Comparison of ENCODE assay signal across 8 cellular contexts in the genomic region with DNA sequence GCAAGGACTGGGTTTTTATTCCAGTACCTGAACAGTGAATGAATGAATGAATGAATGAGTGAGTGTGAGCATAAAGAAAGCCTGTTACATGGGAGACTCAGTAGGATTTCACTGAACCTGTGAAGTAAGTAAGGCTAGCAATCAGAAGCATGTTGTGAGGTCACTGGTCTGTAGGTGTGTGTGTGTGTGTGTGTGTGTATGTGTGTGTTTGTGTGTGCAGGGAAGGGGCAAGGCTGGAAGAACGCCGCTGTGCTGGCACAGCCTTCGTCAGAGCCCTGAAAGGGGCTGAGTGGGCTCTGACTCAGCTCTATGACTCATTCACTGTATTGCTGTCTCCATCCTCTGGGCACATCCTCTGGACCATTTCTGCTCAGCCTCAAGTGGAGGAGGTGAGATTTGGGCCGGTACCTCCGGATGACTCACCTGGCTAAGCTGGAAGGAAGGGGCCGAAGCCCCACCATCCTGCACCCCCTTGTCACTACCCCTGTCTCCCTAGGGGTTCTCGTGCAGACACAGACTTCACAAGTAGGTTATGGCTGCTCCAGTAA. TPM values are rescaled to one million over a fixed set of nuclear protein-coding genes. Genes with fewer than 3 reads are reported as not detected.
DNase-seq lines count a peak whose midpoint lies in the region; ATAC-seq and TF ChIP-seq lines count a peak whose summit lies in the region.

No MANE protein-coding gene starts in this region.

- no peak overlapping the region for H3K9ac ChIP-seq in neural progenitor cell

- no peaks in the 10 kb centered on the region for H3K36me3 Mint-ChIP-seq in activated naive CD4-positive, alpha-beta T cell treated with anti-CD3 and anti-CD28 coated beads, Interleukin-2, amount 50 U/mL, for 72 hours
- H3K36me3 Mint-ChIP-seq in nephron progenitor cell (ENCODE audit: low read depth) = no peaks in the 10 kb centered on the region
- H3K36me3 Mint-ChIP-seq in neural progenitor cell = no peaks in the 10 kb centered on the region
- H3K36me3 Mint-ChIP-seq in osteocyte (ENCODE audit: unreplicated experiment) = no peaks in the 10 kb centered on the region

- peak overlapping the region; percentile 18 to 80 for H3K27ac Mint-ChIP-seq in activated naive CD4-positive, alpha-beta T cell treated with anti-CD3 and anti-CD28 coated beads, Interleukin-2, amount 50 U/mL, for 72 hours
- no peak overlapping the region for H3K27ac Mint-ChIP-seq in nephron progenitor cell
- no peak overlapping the region for H3K27ac Mint-ChIP-seq in neural progenitor cell
- H3K27ac Mint-ChIP-seq in osteocyte (ENCODE audit: unreplicated experiment) = no peak overlapping the region

- H3K27me3 Mint-ChIP-seq in nephron progenitor cell (ENCODE audit: low read depth, poor library complexity) (peaks cover 6% of the 10 kb centered on the region), neural progenitor cell (ENCODE audit: insufficient read depth, low read depth) (peaks cover 11% of the 10 kb centered on the region), osteocyte (ENCODE audit: unreplicated experiment) (no peaks in the 10 kb centered on the region)

- H3K9me3 Mint-ChIP-seq in activated naive CD4-positive, alpha-beta T cell treated with anti-CD3 and anti-CD28 coated beads, Interleukin-2, amount 50 U/mL, for 72 hours = no peaks in the 10 kb centered on the region
- no peaks in the 10 kb centered on the region for H3K9me3 Mint-ChIP-seq in nephron progenitor cell
- no peaks in the 10 kb centered on the region for H3K9me3 Mint-ChIP-seq in neural progenitor cell
- no peaks in the 10 kb centered on the region for H3K9me3 Mint-ChIP-seq in osteocyte (ENCODE audit: unreplicated experiment)

- H3K4me2 ChIP-seq in neural progenitor cell = no peak overlapping the region

- H3K4me1 Mint-ChIP-seq in nephron progenitor cell (peaks cover 30% of the 10 kb centered on the region), neural progenitor cell (peaks cover 24% of the 10 kb centered on the region), osteocyte (ENCODE audit: unreplicated experiment) (peaks cover 34% of the 10 kb centered on the region)

- DNase-seq in BE2C (peak; percentile 58), MV-4-11 (lab: John Stamatoyannopoulos, UW) (peak; percentile 57), mesenteric fat pad (ENCODE audit: low spot score) (peak; percentile 88), NCI-H128 (lab: John Stamatoyannopoulos, UW; ENCODE audit: unreplicated experiment) (no peak), nephron progenitor cell (no peak), neural progenitor cell (ENCODE audit: low spot score) (no peak), osteocyte (ENCODE audit: extremely low spot score, unreplicated experiment) (no peak)
- DNase-seq in activated naive CD4-positive, alpha-beta T cell treated with anti-CD3 and anti-CD28 coated beads, Interleukin-2, amount 50 U/mL, for 72 hours (ENCODE audit: low spot score in 2 of 2) = peak; percentile 65

- H3K4me1 ChIP-seq in BE2C (peaks cover 22% of the 10 kb centered on the region), neural progenitor cell (peaks cover 26% of the 10 kb centered on the region)

- H3K36me3 ChIP-seq in BE2C (no peaks in the 10 kb centered on the region), neural progenitor cell (no peaks in the 10 kb centered on the region)

- peak; percentile 89 to 95 for ATAC-seq in activated naive CD4-positive, alpha-beta T cell treated with anti-CD3 and anti-CD28 coated beads, Interleukin-2, amount 50 U/mL, for 72 hours

- H3K9me3 ChIP-seq in BE2C (no peaks in the 10 kb centered on the region), neural progenitor cell (ENCODE audit: low read depth) (no peaks in the 10 kb centered on the region)

- H3K4me3 Mint-ChIP-seq in nephron progenitor cell = no peak overlapping the region
- no peak overlapping the region for H3K4me3 Mint-ChIP-seq in neural progenitor cell
- no peak overlapping the region for H3K4me3 Mint-ChIP-seq in osteocyte (ENCODE audit: unreplicated experiment)

- no peak overlapping the region for H3K4me3 ChIP-seq in BE2C (ENCODE audit: low read depth, low read length)
- H3K4me3 ChIP-seq in neural progenitor cell = no peak overlapping the region

- TF ChIP-seq CTCF in BE2C (IDR thresholded peaks at IDR 0.05; ENCODE audit: low read depth, low read length) (no peak), nephron progenitor cell (IDR thresholded peaks at IDR 0.05) (no peak), neural progenitor cell (IDR thresholded peaks at IDR 0.05) (no peak), osteocyte (IDR thresholded peaks at IDR 0.05) (no peak)

- no peak overlapping the region for H2AFZ ChIP-seq in neural progenitor cell (replicated peaks)

- H3F3A ChIP-seq in neural progenitor cell (ENCODE audit: low read depth) = peaks cover 30% of the 10 kb centered on the region

- H3K27me3 ChIP-seq in BE2C (no peaks in the 10 kb centered on the region), neural progenitor cell (peaks cover 13% of the 10 kb centered on the region)

- H3K27ac ChIP-seq in neural progenitor cell = no peak overlapping the region

- H4K20me1 ChIP-seq in neural progenitor cell (ENCODE audit: low read depth) = no peaks in the 10 kb centered on the region

- H3K79me2 ChIP-seq in neural progenitor cell (ENCODE audit: low read depth) = no peaks in the 10 kb centered on the region

RNA-seq across cellular contexts. Expression of gene MRPL33, which starts 51.4 kb away (rescaled TPM):
- polyA plus RNA-seq in BE2C (2012; ENCODE audit: insufficient read depth, insufficient read length, low read depth) = 153 TPM
- 10 to 100 TPM; 61.7 to 70.5 TPM for total RNA-seq in activated naive CD4-positive, alpha-beta T cell treated with anti-CD3 and anti-CD28 coated beads, Interleukin-2, amount 50 U/mL, for 72 hours
- total RNA-seq in mesenteric fat pad = 71.1 TPM
- 78.9 and 147 TPM in 2 replicates for total RNA-seq in neural progenitor cell (ENCODE audit: low replicate concordance)
- total RNA-seq in osteocyte = 43.5 and 51.6 TPM in 2 replicates

RNA-seq across cellular contexts. Expression of gene SLC4A1AP, which starts 56.4 kb away (rescaled TPM):
- 29.2 TPM for polyA plus RNA-seq in BE2C (2012; ENCODE audit: insufficient read depth, insufficient read length, low read depth)
- 10 to 100 TPM; 23.9 to 28.1 TPM for total RNA-seq in activated naive CD4-positive, alpha-beta T cell treated with anti-CD3 and anti-CD28 coated beads, Interleukin-2, amount 50 U/mL, for 72 hours
- total RNA-seq in mesenteric fat pad (18.0 TPM), neural progenitor cell (ENCODE audit: low replicate concordance) (24.9 and 32.2 TPM in 2 replicates), osteocyte (20.5 and 20.7 TPM in 2 replicates)

RNA-seq across cellular contexts. Expression of gene SUPT7L, which starts 56.7 kb away (rescaled TPM):
- 49.4 TPM for polyA plus RNA-seq in BE2C (2012; ENCODE audit: insufficient read depth, insufficient read length, low read depth)
- total RNA-seq in activated naive CD4-positive, alpha-beta T cell treated with anti-CD3 and anti-CD28 coated beads, Interleukin-2, amount 50 U/mL, for 72 hours = 10 to 100 TPM; 30.3 to 35.7 TPM
- 28.1 TPM for total RNA-seq in mesenteric fat pad
- 35.7 and 43.5 TPM in 2 replicates for total RNA-seq in neural progenitor cell (ENCODE audit: low replicate concordance)
- 37.9 and 41.2 TPM in 2 replicates for total RNA-seq in osteocyte

Comparison
In these comparisons a context has a peak if more than half of its experiments do, and no peak if none do; other contexts are left out.
1. DNase-seq: peak in BE2C (single experiment), MV-4-11 (single experiment), activated naive CD4-positive, alpha-beta T cell treated with anti-CD3 and anti-CD28 coated beads, Interleukin-2, amount 50 U/mL, for 72 hours (2 of 2) and mesenteric fat pad (single experiment); none in NCI-H128 (single experiment), nephron progenitor cell (single experiment), neural progenitor cell (single experiment) and osteocyte (single experiment).
2. H3K27ac Mint-ChIP-seq: peak in activated naive CD4-positive, alpha-beta T cell treated with anti-CD3 and anti-CD28 coated beads, Interleukin-2, amount 50 U/mL, for 72 hours (2 of 2); none in nephron progenitor cell (single experiment), neural progenitor cell (single experiment) and osteocyte (single experiment).